In the genomic region with DNA sequence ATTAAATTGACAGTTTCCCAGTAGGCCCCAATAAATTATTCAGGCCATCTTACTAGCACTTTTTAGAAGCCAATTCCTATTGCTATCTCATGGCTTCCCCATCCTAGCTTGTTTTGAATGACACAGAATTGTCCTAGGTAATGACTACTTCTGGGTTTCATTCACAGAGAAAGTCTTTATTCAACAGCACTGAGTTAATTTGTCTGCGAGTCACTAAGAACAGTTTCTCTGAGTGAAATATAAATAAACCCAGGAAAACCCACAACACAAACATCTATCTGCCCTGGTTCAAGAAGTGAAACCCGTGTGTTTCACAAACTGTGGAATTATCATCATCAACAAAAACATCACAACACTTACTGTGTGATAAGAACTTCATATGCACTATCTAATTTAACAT, we compare ENCODE assay signal across 21 cellular contexts.
"Had no signal": no experiment of that assay in that cellular context is flagged by ENCODE, and none has a peak within 500 bp of the region (broad histone marks: within the 10 kb centered on the region; RNA-seq: fewer than 3 reads in every experiment).

No MANE protein-coding gene starts in this region.

- H3K27ac ChIP-seq: PC-9, Peyer's patch, SJCRH30 had no signal

- H3K4me1 ChIP-seq: Peyer's patch had no signal

- H3K27me3 ChIP-seq: Peyer's patch, SJCRH30 had no signal

- ATAC-seq: Right ventricle myocardium inferior, SK-N-SH treated with all-trans-retinoic acid at 6 μM for 48 hours had no signal

- DNase-seq: KBM-7; NCI-H1092; NCI-H1105 treated with DMSO at 0.1 percent for 48 hours; NCI-H1436; NCI-H187; NCI-H2029; NCI-H2081 treated with DMSO at 0.1 percent for 48 hours; NCI-H2171; NCI-H226; NCI-H446; NCI-H510A; NCI-H524 treated with DMSO at 0.1 percent for 48 hours; NCI-H69; NCI-H774; NK-92 treated with Interleukin-12 subunit alpha and Interleukin-12 subunit beta, amount 100 ng/mL, for 24 hours; PC-9; Peyer's patch; SHP77 treated with DMSO at 0.1 percent for 48 hours; SJCRH30 had no signal

- H3K4me3 ChIP-seq: PC-9, Peyer's patch, SJCRH30 had no signal

- H3K9me3 ChIP-seq: Peyer's patch, SJCRH30 had no signal

- H3K36me3 ChIP-seq: Peyer's patch, SJCRH30 had no signal

- H2AFZ ChIP-seq: PC-9 had no signal

- H3K4me2 ChIP-seq: PC-9 had no signal
